ENCODE assay signal across 19 cellular contexts in genomic region chr10:5445006-5445405, GRCh38. TPM values are rescaled to one million over a fixed set of nuclear protein-coding genes. Genes with fewer than 3 reads are reported as not detected.
DNase-seq lines count a peak whose midpoint lies in the region; ATAC-seq, FAIRE-seq and TF ChIP-seq lines count a peak whose summit lies in the region.
"Had no signal": no experiment of that assay in that cellular context is flagged by ENCODE, and none has a peak within 500 bp of the region (broad histone marks: within the 10 kb centered on the region; RNA-seq: fewer than 3 reads in every experiment).

No MANE protein-coding gene starts in this region.

- H3K27me3 ChIP-seq in RWPE2 (ENCODE audit: insufficient read depth, poor library complexity, severe bottlenecking): no peaks in the 10 kb centered on the region
- no peaks in the 10 kb centered on the region for H3K27me3 ChIP-seq in keratinocyte (ENCODE audit: control insufficient read depth, extremely low read depth, insufficient read depth, low read length)
- no peaks in the 10 kb centered on the region for H3K27me3 ChIP-seq in thyroid gland
- H3K27me3 ChIP-seq: Peyer's patch had no signal

- H3K36me3 ChIP-seq in HEK293 (ENCODE audit: control insufficient read depth in 2 of 2, insufficient read depth in 1 of 2, low read length in 2 of 2): peaks cover 0 to 10% of the 10 kb centered on the region in 2 experiments; a peak in 1 of 3 replicates
- peaks cover 47% of the 10 kb centered on the region for H3K36me3 ChIP-seq in RWPE2 (ENCODE audit: low read depth)
- H3K36me3 ChIP-seq in keratinocyte (ENCODE audit: control insufficient read depth in 2 of 2, extremely low read depth in 1 of 2, insufficient read depth in 2 of 2, low read length in 2 of 2): peaks cover 0 to 4% of the 10 kb centered on the region in 2 experiments
- H3K36me3 ChIP-seq in thyroid gland: no peaks in the 10 kb centered on the region
- H3K36me3 ChIP-seq: Peyer's patch had no signal

- H2AFZ ChIP-seq in keratinocyte (ENCODE audit: control insufficient read depth, low read length): no peak overlapping the region

- no peak overlapping the region for H3K4me2 ChIP-seq in keratinocyte (ENCODE audit: control insufficient read depth, extremely low read depth, insufficient read depth, low read depth, low read length)

- H3K27ac ChIP-seq in HEK293 (ENCODE audit: extremely low read depth, low read depth, low read length): no peak overlapping the region
- peak overlapping the region; percentile 72 for H3K27ac ChIP-seq in RWPE2 (ENCODE audit: poor library complexity, severe bottlenecking)
- no peak overlapping the region for H3K27ac ChIP-seq in keratinocyte (ENCODE audit: control insufficient read depth, insufficient read depth, low read length)
- H3K27ac ChIP-seq in thyroid gland: peak overlapping the region; percentile 10 to 80 (median 48)

- H4K20me1 ChIP-seq in keratinocyte (ENCODE audit: control insufficient read depth, extremely low read depth, insufficient read depth, low read length): no peaks in the 10 kb centered on the region

- 50 to 60% methylated on average over 5 of the region's 5 CpGs for WGBS in thyroid gland, 2 donors

- DNase-seq in RWPE2 (ENCODE audit: low spot score) (no peak), keratinocyte (ENCODE audit: low read depth, low spot score) (no peak), thyroid gland (peak; percentile 45 to 60), NCI-H187 treated with DMSO at 0.1 percent for 48 hours (lab: John Stamatoyannopoulos, UW) (no peak)
- DNase-seq: CD8-positive, alpha-beta T cell; IMR-90; MV-4-11; NCI-H1417 treated with DMSO at 0.1 percent for 48 hours; NCI-H2029 treated with DMSO at 0.1 percent for 48 hours; NCI-H345; NCI-H774; Peyer's patch; SHP77 treated with DMSO at 0.1 percent for 48 hours had no signal

- H3K4me1 ChIP-seq in HEK293 (ENCODE audit: control insufficient read depth, insufficient read depth, low read length) (peaks cover 18% of the 10 kb centered on the region; the same call in 1 of the 2 replicates), RWPE2 (ENCODE audit: insufficient read depth, poor library complexity, severe bottlenecking) (peaks cover 22% of the 10 kb centered on the region), keratinocyte (ENCODE audit: control insufficient read depth, extremely low read depth, insufficient read depth, low read length) (peaks cover 5% of the 10 kb centered on the region), thyroid gland (peaks cover 18 to 28% of the 10 kb centered on the region in 2 donors)
- H3K4me1 ChIP-seq: Peyer's patch had no signal

- intact Hi-C loops in thyroid gland (cut with DNase I): loop anchor here (10.0 kb wide), 1 partner anchor 430 kb away; no protein-coding TSS in a partner anchor

- H3K79me2 ChIP-seq in keratinocyte (ENCODE audit: control insufficient read depth, insufficient read depth, low read length): peaks cover 61% of the 10 kb centered on the region

- H3K4me3 ChIP-seq in HEK293 (ENCODE audit: low read depth, low read length) (no peak overlapping the region), RWPE2 (ENCODE audit: severe bottlenecking) (no peak overlapping the region), keratinocyte (ENCODE audit: control insufficient read depth in 2 of 3, extremely low read depth in 1 of 3, insufficient read depth in 2 of 3, low read depth in 1 of 3, low read length in 3 of 3) (no peak overlapping the region), thyroid gland (replicated peaks in 1 of 3) (no peak overlapping the region)
- H3K4me3 ChIP-seq: Peyer's patch had no signal

- no peak overlapping the region for H3K9ac ChIP-seq in keratinocyte (ENCODE audit: control insufficient read depth, extremely low read depth, insufficient read depth, low read length)

- H3K9me3 ChIP-seq in HEK293 (ENCODE audit: control insufficient read depth, insufficient read depth, low read depth, low read length) (no peaks in the 10 kb centered on the region), RWPE2 (ENCODE audit: severe bottlenecking) (no peaks in the 10 kb centered on the region), keratinocyte (ENCODE audit: control insufficient read depth, low read depth, low read length) (no peaks in the 10 kb centered on the region), thyroid gland (no peaks in the 10 kb centered on the region)
- H3K9me3 ChIP-seq: Peyer's patch had no signal

- ATAC-seq in RWPE2 (ENCODE audit: low read depth): no peak
- ATAC-seq in HG02981 (IDR thresholded peaks at IDR 0.05; ENCODE audit: unreplicated experiment): no peak
- ATAC-seq in HG03196 (IDR thresholded peaks at IDR 0.05; ENCODE audit: unreplicated experiment): no peak
- ATAC-seq: CD8-positive, alpha-beta T cell had no signal

- CTCF ChIA-PET in HEK293 (lab: Yijun Ruan, JAX): interaction anchor here (0.7 to 12.8 kb wide), 7 partner anchors 10 to 630 kb away, joined by 3 to 207 read pairs (median 7); no protein-coding TSS in a partner anchor

- POLR2A ChIA-PET in HEK293 (lab: Yijun Ruan, JAX): no interaction called here

- peak; percentile 26 for FAIRE-seq in keratinocyte (lab: Jason Lieb, UNC)
- FAIRE-seq: H54 had no signal

- no peaks in the 10 kb centered on the region for H3K9me1 ChIP-seq in keratinocyte (ENCODE audit: control insufficient read depth, extremely low read depth, insufficient read depth, low read length)

- TF ChIP-seq POLR2A in thyroid gland (IDR thresholded peaks at IDR 0.05): no peak

- TF ChIP-seq CTCF in HEK293 (tag by site-specific recombination; IDR thresholded peaks at IDR 0.05) (no peak), RWPE2 (IDR thresholded peaks at IDR 0.05; ENCODE audit: poor library complexity, severe bottlenecking) (no peak), keratinocyte (optimal IDR thresholded peaks at IDR 0.05 in 1 of 3, IDR thresholded peaks at IDR 0.05 in 1 of 3, conservative IDR thresholded peaks at IDR 0.05 in 1 of 3; ENCODE audit: extremely low read depth in 1 of 3, insufficient read depth in 2 of 3, low read length in 3 of 3) (no peak), thyroid gland (IDR thresholded peaks at IDR 0.05) (no peak)

- dilution Hi-C loops in keratinocyte (cut with MboI; ENCODE audit: extremely low pct_ligation_motif_present, low sequenced_read_pairs): no loop called here

TF ChIP-seq in HEK293, 187 proteins besides CTCF, POLR2A, EP300 and RAD21 (continues in another document):
- TF ChIP-seq ZNF837 (tag by site-specific recombination; IDR thresholded peaks at IDR 0.05) (no peak), BCL11A (tag by site-specific recombination; IDR thresholded peaks at IDR 0.05; ENCODE audit: low read depth) (no peak), ZNF140 (tag by site-specific recombination; IDR thresholded peaks at IDR 0.05) (no peak), ZFHX2 (tag by site-specific recombination; conservative IDR thresholded peaks at IDR 0.05) (no peak), ZNF184 (tag by site-specific recombination; IDR thresholded peaks at IDR 0.05) (no peak), WT1 (tag by site-specific recombination; IDR thresholded peaks at IDR 0.05) (peak; percentile 60), PRDM6 (tag by site-specific recombination; IDR thresholded peaks at IDR 0.05) (0 out of 2 replicates have a peak, but pooled peaks have one; percentile 10)

RNA-seq across cellular contexts. Expression of gene NET1, which starts 32.6 kb away (rescaled TPM):
- polyA plus RNA-seq in keratinocyte: 129 to 233 TPM (median 214 TPM) in 3 replicates
- 36.9 TPM for polyA plus RNA-seq in keratinocyte (2011; ENCODE audit: low read depth)
- polyA plus RNA-seq in keratinocyte (2011; cell fraction: cytosol; rRNA removed): 93.0 and 144 TPM in 2 replicates
- 96.8 and 100 TPM in 2 replicates for polyA plus RNA-seq in keratinocyte (2011; cell fraction: nucleus; rRNA removed)
- polyA plus RNA-seq in keratinocyte (2012; ENCODE audit: low replicate concordance): 50.5 and 127 TPM in 2 replicates
- 148 to 294 TPM (median 162 TPM) in 3 replicates for polyA minus RNA-seq in keratinocyte
- 227 TPM for polyA minus RNA-seq in keratinocyte (2011; cell fraction: cytosol; rRNA and poly(A)+ RNA removed)
- polyA minus RNA-seq in keratinocyte (2011; cell fraction: nucleus; rRNA and poly(A)+ RNA removed): 90.2 and 144 TPM in 2 replicates
- 100 to 1,000 TPM in 2 of 4 donors, 10 to 100 TPM in 2; 50.9 to 151 (median 112) TPM for total RNA-seq in thyroid gland

RNA-seq across cellular contexts. Expression of gene TUBAL3, which starts 40.4 kb away (rescaled TPM):
- polyA plus RNA-seq in keratinocyte: 1.5 to 2.6 TPM (median 2.6 TPM) in 3 replicates
- polyA plus RNA-seq in keratinocyte (2011; ENCODE audit: low read depth): not detected
- polyA plus RNA-seq in keratinocyte (2011; cell fraction: cytosol; rRNA removed): 1.2 and 1.4 TPM in 2 replicates
- polyA plus RNA-seq in keratinocyte (2011; cell fraction: nucleus; rRNA removed): 2.1 TPM in 2 replicates
- 0.10 and 1.9 TPM in 2 replicates for polyA plus RNA-seq in keratinocyte (2012; ENCODE audit: low replicate concordance)
- 2.8 to 2.9 TPM in 2 of 3 replicates, not detected in the other for polyA minus RNA-seq in keratinocyte
- not detected for polyA minus RNA-seq in keratinocyte (2011; cell fraction: cytosol; rRNA and poly(A)+ RNA removed)
- 0.74 and 0.93 TPM in 2 replicates for polyA minus RNA-seq in keratinocyte (2011; cell fraction: nucleus; rRNA and poly(A)+ RNA removed)
- total RNA-seq in thyroid gland: 1 to 10 TPM in 1 of 4 donors, under 1 TPM in 1, not detected in 2; 0.33 to 1.1 TPM
- total RNA-seq: CD8-positive, alpha-beta T cell; IMR-90; LHCN-M2 had no signal
- polyA plus RNA-seq: BJ, IMR-90 had no signal

RNA-seq across cellular contexts. Expression of gene CALML5, which starts 54.4 kb away (rescaled TPM):
- 5.7 to 11.4 TPM (median 7.3 TPM) in 3 replicates for polyA plus RNA-seq in keratinocyte
- polyA plus RNA-seq in keratinocyte (2011; ENCODE audit: low read depth): 251 TPM
- polyA plus RNA-seq in keratinocyte (2011; cell fraction: cytosol; rRNA removed): 2.1 and 5.6 TPM in 2 replicates
- polyA plus RNA-seq in keratinocyte (2011; cell fraction: nucleus; rRNA removed): 5.2 and 5.9 TPM in 2 replicates
- 19.1 and 439 TPM in 2 replicates for polyA plus RNA-seq in keratinocyte (2012; ENCODE audit: low replicate concordance)
- 0.39 to 0.66 TPM in 2 of 3 replicates, not detected in the other for polyA minus RNA-seq in keratinocyte
- 4.0 TPM for polyA minus RNA-seq in keratinocyte (2011; cell fraction: cytosol; rRNA and poly(A)+ RNA removed)
- 4.1 and 6.1 TPM in 2 replicates for polyA minus RNA-seq in keratinocyte (2011; cell fraction: nucleus; rRNA and poly(A)+ RNA removed)
- total RNA-seq in thyroid gland: not detected
- total RNA-seq: CD8-positive, alpha-beta T cell; IMR-90; LHCN-M2; Peyer's patch had no signal
- polyA plus RNA-seq: BJ, IMR-90 had no signal

Comparison
In these comparisons a context has a peak if more than half of its experiments do, and no peak if none do; other contexts are left out.
1. H3K27ac ChIP-seq: peak in RWPE2 (single experiment) and thyroid gland (3 of 3); none in HEK293 (single experiment) and keratinocyte (single experiment).
2. DNase-seq: peak in thyroid gland (2 of 2); none in RWPE2 (single experiment), keratinocyte (single experiment) and NCI-H187 treated with DMSO at 0.1 percent for 48 hours (single experiment).